Comparison of ENCODE assay signal across 7 cellular contexts in the genomic region with DNA sequence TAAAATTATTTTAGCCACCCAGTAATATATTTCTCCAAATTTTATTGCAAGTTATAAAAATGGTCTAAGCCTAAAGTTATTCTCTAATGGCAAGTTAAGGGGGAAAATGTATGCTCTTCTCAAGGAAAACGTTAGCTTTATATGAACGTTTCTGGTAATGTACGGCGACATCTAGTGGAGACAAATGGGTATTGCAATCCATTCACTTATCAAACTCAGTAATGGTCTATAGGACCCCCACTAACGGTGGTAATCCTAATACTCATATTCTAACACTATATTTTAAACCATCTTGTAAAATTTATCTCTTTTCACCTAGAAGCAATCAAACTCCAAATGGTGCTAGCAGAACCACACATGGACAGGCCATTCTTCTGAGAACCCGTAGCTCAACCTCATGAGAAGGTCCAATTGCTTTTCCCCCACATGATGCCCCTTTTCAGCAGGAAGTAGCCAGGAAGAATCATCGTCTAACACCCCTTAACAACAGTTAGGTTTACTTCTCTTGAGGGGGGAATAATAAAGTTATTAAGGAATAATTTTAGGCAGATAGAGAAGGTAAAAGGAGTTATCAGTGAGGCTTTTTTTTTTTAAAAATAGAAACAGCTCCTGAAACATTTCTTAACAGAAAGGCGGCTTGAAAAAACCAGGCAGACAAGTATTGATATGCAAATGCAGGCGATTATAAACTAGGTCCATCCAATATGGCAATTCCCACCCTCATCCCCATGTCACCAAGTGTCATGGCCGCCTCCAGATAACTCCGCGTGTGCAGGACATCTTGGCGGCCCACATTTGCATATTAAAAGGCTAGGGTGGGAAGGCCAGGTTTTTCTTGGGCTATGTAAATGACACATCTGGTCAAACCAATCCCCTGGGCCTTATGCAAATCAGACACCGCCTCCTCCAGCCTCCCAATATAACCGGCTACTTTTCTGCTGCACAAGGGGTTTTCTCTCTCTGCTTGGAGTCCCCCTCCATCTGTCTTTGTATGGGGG. TPM values are rescaled to one million over a fixed set of nuclear protein-coding genes. Genes with fewer than 3 reads are reported as not detected.
DNase-seq lines count a peak whose midpoint lies in the region; ATAC-seq, FAIRE-seq and TF ChIP-seq lines count a peak whose summit lies in the region.

No MANE protein-coding gene starts in this region.

- H2AFZ ChIP-seq in endothelial cell of umbilical vein (ENCODE audit: low read depth, low read length): no peak overlapping the region
- no peak overlapping the region for H2AFZ ChIP-seq in neuronal stem cell (ENCODE audit: low read length)

- H3K18ac ChIP-seq in neuronal stem cell (ENCODE audit: low read length): no peak overlapping the region

- H3K4ac ChIP-seq in neuronal stem cell (ENCODE audit: low read length): no peak overlapping the region

- no peak overlapping the region for H4K8ac ChIP-seq in neuronal stem cell (ENCODE audit: low read depth, low read length)

- no peaks in the 10 kb centered on the region for H3K79me1 ChIP-seq in neuronal stem cell (ENCODE audit: low read depth, low read length)

- dilution Hi-C loops in endothelial cell of umbilical vein (cut with MboI; ENCODE audit: extremely low pct_ligation_motif_present, low sequenced_read_pairs): no loop called here

- H3K23ac ChIP-seq in neuronal stem cell (ENCODE audit: low read depth, low read length, poor library complexity): no peak overlapping the region

- H3K9ac ChIP-seq in endothelial cell of umbilical vein (replicated peaks; ENCODE audit: extremely low read depth, insufficient read depth, low read length): no peak overlapping the region
- H3K9ac ChIP-seq in neuronal stem cell (ENCODE audit: low read depth, low read length, poor library complexity): no peak overlapping the region

- H3K36me3 ChIP-seq in endothelial cell of umbilical vein (ENCODE audit: control insufficient read depth in 2 of 2, extremely low read depth in 1 of 2, insufficient read depth in 2 of 2, low read length in 2 of 2): no peaks in the 10 kb centered on the region
- H3K36me3 ChIP-seq in neuronal stem cell (replicated peaks in 1 of 2; ENCODE audit: control insufficient read depth in 2 of 2, insufficient read depth in 2 of 2, low read length in 2 of 2): no peaks in the 10 kb centered on the region

- peak; percentile 53 for ATAC-seq in GM18909 (IDR thresholded peaks at IDR 0.05; ENCODE audit: poor library complexity, unreplicated experiment)
- ATAC-seq in GM19452 (IDR thresholded peaks at IDR 0.05; ENCODE audit: unreplicated experiment): no peak

- WGBS in neuronal stem cell (ENCODE audit: extremely low coverage in 2 of 2, insufficient read length in 2 of 2, insufficient replicate concordance in 1 of 2), 2 donors: no CpG with 5 or more reads among the region's 15 CpGs

- H3K27ac ChIP-seq in endothelial cell of umbilical vein (ENCODE audit: insufficient read depth, low read depth, low read length): no peak overlapping the region
- no peak overlapping the region for H3K27ac ChIP-seq in neuronal stem cell (replicated peaks; ENCODE audit: low read length)

- H4K91ac ChIP-seq in neuronal stem cell (ENCODE audit: low read depth, low read length, poor library complexity): no peak overlapping the region

- H3K27me3 ChIP-seq in endothelial cell of umbilical vein (ENCODE audit: control insufficient read depth in 2 of 2, insufficient read depth in 2 of 2, low read length in 2 of 2): no peaks in the 10 kb centered on the region
- no peaks in the 10 kb centered on the region for H3K27me3 ChIP-seq in neuronal stem cell (ENCODE audit: control insufficient read depth in 3 of 3, insufficient read depth in 3 of 3, low read depth in 1 of 3, low read length in 3 of 3)

- peak; percentile 17 to 61 for TF ChIP-seq CTCF in endothelial cell of umbilical vein (IDR thresholded peaks at IDR 0.05; ENCODE audit: extremely low read depth in 1 of 2, insufficient read depth in 1 of 2, low read depth in 1 of 2, low read length in 2 of 2)

- H3K9me3 ChIP-seq in endothelial cell of umbilical vein (replicated peaks; ENCODE audit: control insufficient read depth, insufficient read depth, low read length) (no peaks in the 10 kb centered on the region), neuronal stem cell (replicated peaks in 1 of 2; ENCODE audit: control insufficient read depth in 2 of 2, insufficient read depth in 1 of 2, low read depth in 1 of 2, low read length in 2 of 2) (no peaks in the 10 kb centered on the region)

- no peak for TF ChIP-seq POLR2A in endothelial cell of umbilical vein (IDR thresholded peaks at IDR 0.05; ENCODE audit: low read depth, low read length)

- no peak overlapping the region for H2AK5ac ChIP-seq in neuronal stem cell (ENCODE audit: low read depth, low read length)

- H2BK5ac ChIP-seq in neuronal stem cell (ENCODE audit: low read length): no peak overlapping the region

- no peaks in the 10 kb centered on the region for H3K4me1 ChIP-seq in endothelial cell of umbilical vein (ENCODE audit: control insufficient read depth, extremely low read depth, insufficient read depth, low read length)
- H3K4me1 ChIP-seq in neuronal stem cell (ENCODE audit: control insufficient read depth in 2 of 2, insufficient read depth in 1 of 2, low read depth in 1 of 2, low read length in 2 of 2): no peaks in the 10 kb centered on the region

- intact Hi-C loops in endothelial cell of umbilical vein (cut with micrococcal nuclease): loop anchor here (5.0 kb wide), 1 partner anchor 314 kb away; no protein-coding TSS in a partner anchor

- H2BK120ac ChIP-seq in neuronal stem cell (ENCODE audit: low read depth, low read length): no peak overlapping the region

- POLR2A ChIA-PET in endothelial cell of umbilical vein (lab: Charles Lee): no interaction called here

- CTCF ChIA-PET in endothelial cell of umbilical vein (lab: Charles Lee): interaction anchor here (0.6 to 3.1 kb wide), 16 partner anchors 10 to 317 kb away, joined by 3 to 28 read pairs (median 4); no protein-coding TSS in a partner anchor

- DNase-seq in DMS114 treated with DMSO at 0.1 percent for 48 hours (lab: John Stamatoyannopoulos, UW; ENCODE audit: unreplicated experiment) (peak; percentile 31), NCI-H82 treated with DMSO at 0.1 percent for 48 hours (lab: John Stamatoyannopoulos, UW; ENCODE audit: unreplicated experiment) (peak; percentile 25), endothelial cell of umbilical vein (ENCODE audit: low read depth, low spot score) (peak; percentile 34), neuronal stem cell (ENCODE audit: low spot score) (peak; percentile 15), NCI-H128 (lab: John Stamatoyannopoulos, UW; ENCODE audit: unreplicated experiment) (no peak)

- H2BK12ac ChIP-seq in neuronal stem cell (ENCODE audit: low read length): no peak overlapping the region

- H3K4me3 ChIP-seq in endothelial cell of umbilical vein (replicated peaks in 1 of 3; ENCODE audit: insufficient read depth in 1 of 3, low read depth in 1 of 3, low read length in 3 of 3): no peak overlapping the region
- no peak overlapping the region for H3K4me3 ChIP-seq in neuronal stem cell (ENCODE audit: low read length in 2 of 2)

- no peaks in the 10 kb centered on the region for H3K9me1 ChIP-seq in endothelial cell of umbilical vein (replicated peaks; ENCODE audit: control insufficient read depth, extremely low read depth, insufficient read depth, low read length)

- no peak overlapping the region for H3K14ac ChIP-seq in neuronal stem cell (ENCODE audit: low read length)

- BruUV-seq in endothelial cell of umbilical vein (replicated peaks; lab: Mats Ljungman, UMichigan): no TSS peak

- H3K4me2 ChIP-seq in endothelial cell of umbilical vein (ENCODE audit: insufficient read depth, low read length): no peak overlapping the region
- no peak overlapping the region for H3K4me2 ChIP-seq in neuronal stem cell (ENCODE audit: insufficient read depth, low read length, poor library complexity, severe bottlenecking)

- FAIRE-seq in endothelial cell of umbilical vein (lab: Jason Lieb, UNC): peak; percentile 70

- no peaks in the 10 kb centered on the region for H4K20me1 ChIP-seq in endothelial cell of umbilical vein (replicated peaks; ENCODE audit: control insufficient read depth, extremely low read depth, insufficient read depth, low read length)

- no peak overlapping the region for H2BK15ac ChIP-seq in neuronal stem cell (ENCODE audit: low read length)

- no peaks in the 10 kb centered on the region for H3K79me2 ChIP-seq in endothelial cell of umbilical vein (ENCODE audit: control insufficient read depth, insufficient read depth, low read length)

TF ChIP-seq in endothelial cell of umbilical vein, 7 proteins besides CTCF, POLR2A, EP300 and RAD21:
- no peak for TF ChIP-seq JUN (IDR thresholded peaks at IDR 0.05; ENCODE audit: borderline replicate concordance, insufficient read depth, insufficient read length, low read depth)
- TF ChIP-seq, protein P1, sequence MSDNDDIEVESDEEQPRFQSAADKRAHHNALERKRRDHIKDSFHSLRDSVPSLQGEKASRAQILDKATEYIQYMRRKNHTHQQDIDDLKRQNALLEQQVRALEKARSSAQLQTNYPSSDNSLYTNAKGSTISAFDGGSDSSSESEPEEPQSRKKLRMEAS (IDR thresholded peaks at IDR 0.05; ENCODE audit: insufficient read depth, insufficient read length): no peak

RNA-seq across cellular contexts. Expression of a gene that starts 35.0 kb away (rescaled TPM):
- 3.7 and 3.9 TPM in 2 replicates for total RNA-seq in endothelial cell of umbilical vein
- 3.5 and 4.3 TPM in 2 replicates for polyA plus RNA-seq in endothelial cell of umbilical vein
- polyA plus RNA-seq in endothelial cell of umbilical vein (2011; cell fraction: cytosol; rRNA removed): 4.4 TPM in 2 replicates
- 1.7 and 2.0 TPM in 2 replicates for polyA plus RNA-seq in endothelial cell of umbilical vein (2011; cell fraction: nucleus; rRNA removed)
- 11.9 and 13.7 TPM in 2 replicates for polyA plus RNA-seq in endothelial cell of umbilical vein (2012)
- 3.8 and 5.9 TPM in 2 replicates for polyA minus RNA-seq in endothelial cell of umbilical vein
- polyA minus RNA-seq in endothelial cell of umbilical vein (2011; cell fraction: cytosol; rRNA and poly(A)+ RNA removed): not detected
- polyA minus RNA-seq in endothelial cell of umbilical vein (2011; cell fraction: nucleus; rRNA and poly(A)+ RNA removed): 1.3 and 1.5 TPM in 2 replicates
- polyA plus RNA-seq in neuronal stem cell (2013, experiment 1 of 2): 42.0 TPM
- 41.5 TPM for polyA plus RNA-seq in neuronal stem cell (2013, experiment 2 of 2)
